Comparison of ENCODE assay signal across 31 cellular contexts in genomic region chr17:9174312-9174711, GRCh38.
"Had no signal": no experiment of that assay in that cellular context is flagged by ENCODE, and none has a peak within 500 bp of the region (broad histone marks: within the 10 kb centered on the region; RNA-seq: fewer than 3 reads in every experiment).

No MANE protein-coding gene starts in this region.

- H3K36me3 ChIP-seq: brain microvascular endothelial cell, breast epithelium had no signal

- H3K4me1 Mint-ChIP-seq: activated B cell treated with CpG ODN at 0.5 μM for 24 hours; activated CD4-positive, alpha-beta memory T cell treated with anti-CD3 and anti-CD28 coated beads, Interleukin-2, amount 10 ng/mL, durations not matched to agents 7 days and 5 days; activated CD8-positive, alpha-beta memory T cell treated with anti-CD3 and anti-CD28 coated beads, Interleukin-2, amount 10 ng/mL, durations not matched to agents 7 days and 5 days; activated naive CD4-positive, alpha-beta T cell treated with anti-CD3 and anti-CD28 coated beads, Interleukin-2, amount 50 U/mL, for 24 hours; activated naive CD8-positive, alpha-beta T cell treated with anti-CD3 and anti-CD28 coated beads, Interleukin-2, amount 10 ng/mL, durations not matched to agents 7 days and 5 days; activated naive CD8-positive, alpha-beta T cell treated with anti-CD3 and anti-CD28 coated beads, Interleukin-2, amount 50 U/mL, for 24 hours had no signal

- H3K27ac ChIP-seq: body of pancreas, brain microvascular endothelial cell, VCaP had no signal

- H3K9me3 ChIP-seq: body of pancreas had no signal

- H3K4me1 ChIP-seq: breast epithelium had no signal

- H3K4me3 ChIP-seq: body of pancreas, breast epithelium had no signal

- H3K27me3 Mint-ChIP-seq: activated naive CD4-positive, alpha-beta T cell treated with anti-CD3 and anti-CD28 coated beads, Interleukin-2, amount 50 U/mL, for 24 hours; activated naive CD8-positive, alpha-beta T cell; activated naive CD8-positive, alpha-beta T cell treated with anti-CD3 and anti-CD28 coated beads, Interleukin-2, amount 10 ng/mL, durations not matched to agents 7 days and 5 days had no signal

- H3K27ac Mint-ChIP-seq: activated B cell treated with CpG ODN at 0.5 μM for 24 hours; activated CD4-positive, alpha-beta memory T cell treated with anti-CD3 and anti-CD28 coated beads, Interleukin-2, amount 10 ng/mL, durations not matched to agents 7 days and 5 days; activated CD4-positive, alpha-beta T cell treated with anti-CD3 and anti-CD28 coated beads, Interleukin-2, amount 10 ng/mL, durations not matched to agents 7 days and 5 days; activated CD8-positive, alpha-beta memory T cell treated with anti-CD3 and anti-CD28 coated beads, Interleukin-2, amount 10 ng/mL, durations not matched to agents 7 days and 5 days; activated CD8-positive, alpha-beta T cell treated with anti-CD3 and anti-CD28 coated beads, Interleukin-2, amount 10 ng/mL, durations not matched to agents 7 days and 5 days; activated naive CD4-positive, alpha-beta T cell treated with anti-CD3 and anti-CD28 coated beads, Interleukin-2, amount 10 ng/mL, durations not matched to agents 7 days and 5 days; activated naive CD4-positive, alpha-beta T cell treated with anti-CD3 and anti-CD28 coated beads, Interleukin-2, amount 50 U/mL, for 24 hours; activated naive CD8-positive, alpha-beta T cell; activated naive CD8-positive, alpha-beta T cell treated with anti-CD3 and anti-CD28 coated beads, Interleukin-2, amount 10 ng/mL, durations not matched to agents 7 days and 5 days; activated naive CD8-positive, alpha-beta T cell treated with anti-CD3 and anti-CD28 coated beads, Interleukin-2, amount 50 U/mL, for 24 hours; activated T-cell treated with anti-CD3 and anti-CD28 coated beads, Interleukin-2, amount 50 U/mL, for 24 hours; activated T-helper 2 cell treated with anti-CD3 and anti-CD28 coated beads, Interferon-gamma antibody, Interleukin-2, Interleukin-4, amounts not matched to agents 10 μg/mL and 5 μg/mL and 100 μg/mL, durations not matched to agents 14 hours and 24 hours and 36 hours; T-helper 1 cell treated with Interleukin-12 subunit alpha and Interleukin-12 subunit beta and Interleukin-4 antibody, amounts not matched to agents 30 μg/mL and 1 μg/mL, for 36 hours had no signal

- H3K36me3 Mint-ChIP-seq: activated CD8-positive, alpha-beta memory T cell treated with anti-CD3 and anti-CD28 coated beads, Interleukin-2, amount 10 ng/mL, durations not matched to agents 7 days and 5 days; activated naive CD4-positive, alpha-beta T cell treated with anti-CD3 and anti-CD28 coated beads, Interleukin-2, amount 10 ng/mL, durations not matched to agents 7 days and 5 days; activated naive CD4-positive, alpha-beta T cell treated with anti-CD3 and anti-CD28 coated beads, Interleukin-2, amount 50 U/mL, for 24 hours; activated naive CD8-positive, alpha-beta T cell; activated naive CD8-positive, alpha-beta T cell treated with anti-CD3 and anti-CD28 coated beads, Interleukin-2, amount 10 ng/mL, durations not matched to agents 7 days and 5 days had no signal

- ATAC-seq: activated CD8-positive, alpha-beta memory T cell treated with anti-CD3 and anti-CD28 coated beads, Interleukin-2, amount 10 ng/mL, durations not matched to agents 7 days and 5 days; activated CD8-positive, alpha-beta T cell treated with anti-CD3 and anti-CD28 coated beads, Interleukin-2, amount 10 ng/mL, durations not matched to agents 7 days and 5 days; activated naive CD8-positive, alpha-beta T cell treated with anti-CD3 and anti-CD28 coated beads, Interleukin-2, amount 50 U/mL, for 24 hours; body of pancreas had no signal

- DNase-seq: activated B cell treated with CpG ODN at 0.5 μM for 24 hours; activated CD4-positive, alpha-beta memory T cell treated with anti-CD3 and anti-CD28 coated beads, Interleukin-2, amount 10 ng/mL, durations not matched to agents 7 days and 5 days; activated CD4-positive, alpha-beta T cell treated with anti-CD3 and anti-CD28 coated beads for 48 hours; activated CD4-positive, alpha-beta T cell treated with anti-CD3 and anti-CD28 coated beads, Interleukin-2, amount 10 ng/mL, durations not matched to agents 7 days and 5 days; activated CD4-positive, alpha-beta T cell treated with anti-CD3 and anti-CD28 coated beads, Interleukin-2, amount 50 U/mL, for 48 hours; activated CD4-positive, CD25-positive, alpha-beta regulatory T cell treated with anti-CD3 and anti-CD28 coated beads, Interleukin-2, amount 50 U/mL, for 72 hours; activated CD8-positive, alpha-beta memory T cell treated with anti-CD3 and anti-CD28 coated beads for 24 hours; activated CD8-positive, alpha-beta memory T cell treated with anti-CD3 and anti-CD28 coated beads, Interleukin-2, amount 10 ng/mL, durations not matched to agents 7 days and 5 days; activated CD8-positive, alpha-beta memory T cell treated with anti-CD3 and anti-CD28 coated beads, Interleukin-2, amount 50 U/mL, for 48 hours; activated CD8-positive, alpha-beta T cell treated with anti-CD3 and anti-CD28 coated beads, Interleukin-2, amount 10 ng/mL, durations not matched to agents 7 days and 5 days; activated effector memory CD4-positive, alpha-beta T cell treated with Interleukin-2 at 50 U/mL for 16 hours; activated gamma-delta T cell; activated naive CD4-positive, alpha-beta T cell treated with anti-CD3 and anti-CD28 coated beads, Interleukin-2, amount 10 ng/mL, durations not matched to agents 7 days and 5 days; activated naive CD4-positive, alpha-beta T cell treated with Interleukin-2 at 50 U/mL for 16 hours; activated naive CD8-positive, alpha-beta T cell treated with anti-CD3 and anti-CD28 coated beads, Interleukin-2, amount 10 ng/mL, durations not matched to agents 7 days and 5 days; activated naive CD8-positive, alpha-beta T cell treated with anti-CD3 and anti-CD28 coated beads, Interleukin-2, amount 50 U/mL, for 24 hours; activated T-cell treated with anti-CD3 and anti-CD28 coated beads, Interleukin-2, amount 50 U/mL, for 24 hours; activated T-cell treated with anti-CD3 and anti-CD28 coated beads, Interleukin-2, amount 50 U/mL, for 48 hours; amygdala; anterior cingulate cortex; body of pancreas; brain microvascular endothelial cell; central memory CD4-positive, alpha-beta T cell; T-helper 1 cell; T1000 had no signal

- H3K9me3 Mint-ChIP-seq: activated B cell treated with CpG ODN at 0.5 μM for 24 hours; activated CD4-positive, alpha-beta memory T cell treated with anti-CD3 and anti-CD28 coated beads, Interleukin-2, amount 10 ng/mL, durations not matched to agents 7 days and 5 days; activated CD4-positive, alpha-beta T cell treated with anti-CD3 and anti-CD28 coated beads, Interleukin-2, amount 10 ng/mL, durations not matched to agents 7 days and 5 days; activated naive CD4-positive, alpha-beta T cell treated with anti-CD3 and anti-CD28 coated beads, Interleukin-2, amount 10 ng/mL, durations not matched to agents 7 days and 5 days; activated naive CD4-positive, alpha-beta T cell treated with anti-CD3 and anti-CD28 coated beads, Interleukin-2, amount 50 U/mL, for 24 hours; activated naive CD8-positive, alpha-beta T cell treated with anti-CD3 and anti-CD28 coated beads, Interleukin-2, amount 10 ng/mL, durations not matched to agents 7 days and 5 days; activated naive CD8-positive, alpha-beta T cell treated with anti-CD3 and anti-CD28 coated beads, Interleukin-2, amount 50 U/mL, for 24 hours; activated T-helper 2 cell treated with anti-CD3 and anti-CD28 coated beads, Interferon-gamma antibody, Interleukin-2, Interleukin-4, amounts not matched to agents 10 μg/mL and 5 μg/mL and 100 μg/mL, durations not matched to agents 14 hours and 24 hours and 36 hours; T-helper 1 cell treated with Interleukin-12 subunit alpha and Interleukin-12 subunit beta and Interleukin-4 antibody, amounts not matched to agents 30 μg/mL and 1 μg/mL, for 36 hours had no signal

- H3K27me3 ChIP-seq: body of pancreas, brain microvascular endothelial cell, breast epithelium had no signal

- H3K4me3 Mint-ChIP-seq: activated B cell treated with CpG ODN at 0.5 μM for 24 hours; activated CD4-positive, alpha-beta memory T cell treated with anti-CD3 and anti-CD28 coated beads, Interleukin-2, amount 10 ng/mL, durations not matched to agents 7 days and 5 days; activated CD4-positive, alpha-beta T cell treated with anti-CD3 and anti-CD28 coated beads, Interleukin-2, amount 10 ng/mL, durations not matched to agents 7 days and 5 days; activated CD8-positive, alpha-beta memory T cell treated with anti-CD3 and anti-CD28 coated beads, Interleukin-2, amount 10 ng/mL, durations not matched to agents 7 days and 5 days; activated CD8-positive, alpha-beta T cell treated with anti-CD3 and anti-CD28 coated beads, Interleukin-2, amount 10 ng/mL, durations not matched to agents 7 days and 5 days; activated naive CD4-positive, alpha-beta T cell treated with anti-CD3 and anti-CD28 coated beads, Interleukin-2, amount 10 ng/mL, durations not matched to agents 7 days and 5 days; activated naive CD4-positive, alpha-beta T cell treated with anti-CD3 and anti-CD28 coated beads, Interleukin-2, amount 50 U/mL, for 24 hours; activated naive CD8-positive, alpha-beta T cell; activated naive CD8-positive, alpha-beta T cell treated with anti-CD3 and anti-CD28 coated beads, Interleukin-2, amount 10 ng/mL, durations not matched to agents 7 days and 5 days; activated naive CD8-positive, alpha-beta T cell treated with anti-CD3 and anti-CD28 coated beads, Interleukin-2, amount 50 U/mL, for 24 hours; activated T-cell treated with anti-CD3 and anti-CD28 coated beads, Interleukin-2, amount 50 U/mL, for 24 hours; T-helper 1 cell treated with Interleukin-12 subunit alpha and Interleukin-12 subunit beta and Interleukin-4 antibody, amounts not matched to agents 30 μg/mL and 1 μg/mL, for 36 hours had no signal
